In the genomic region with DNA sequence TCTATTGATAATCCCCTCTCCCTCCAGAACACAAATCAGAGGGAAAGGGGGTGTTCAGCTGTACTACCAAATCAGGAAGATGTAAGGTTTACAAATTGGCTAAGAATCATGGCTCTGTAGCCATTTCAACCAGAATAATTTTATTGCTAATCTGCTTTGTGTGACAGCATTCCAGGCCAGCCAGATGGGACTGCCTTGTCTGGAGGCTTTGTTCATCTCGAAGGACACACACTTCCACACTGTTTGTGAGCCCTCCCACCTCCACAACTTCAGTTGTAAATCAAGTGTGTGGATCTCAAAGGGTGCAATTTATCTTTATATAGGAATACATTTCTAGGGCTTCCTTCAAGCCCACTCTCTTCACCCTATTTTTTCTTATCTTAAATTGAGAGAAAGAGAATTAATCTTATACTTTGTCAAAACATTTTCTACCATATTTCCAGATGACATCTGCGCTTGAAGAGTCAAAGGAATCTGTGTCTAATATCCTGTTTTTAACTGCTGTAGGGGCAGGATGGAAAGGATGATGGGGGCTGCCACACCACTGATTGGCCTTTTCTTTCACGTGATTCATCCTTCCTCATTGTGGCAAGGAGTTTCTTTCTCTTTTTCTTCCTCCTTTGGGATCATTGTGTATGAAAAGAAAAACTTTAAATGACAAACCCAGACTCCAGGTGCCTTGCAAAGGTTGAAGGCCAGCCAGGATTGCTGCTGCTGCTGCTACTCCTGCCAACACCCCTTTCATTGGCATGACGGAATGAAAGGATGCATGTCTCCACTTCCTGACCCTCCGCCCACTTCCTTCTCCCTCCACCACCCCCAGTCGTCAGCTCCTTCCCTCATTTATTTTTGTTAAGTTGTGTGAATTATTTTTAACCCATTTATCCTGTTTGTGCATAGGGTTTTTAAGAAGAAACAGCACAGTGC, we compare ENCODE assay signal across 12 cellular contexts. TPM values are rescaled to one million over a fixed set of nuclear protein-coding genes. Genes with fewer than 3 reads are reported as not detected.
DNase-seq lines count a peak whose midpoint lies in the region; ATAC-seq and TF ChIP-seq lines count a peak whose summit lies in the region.
"Had no signal": no experiment of that assay in that cellular context is flagged by ENCODE, and none has a peak within 500 bp of the region (broad histone marks: within the 10 kb centered on the region; RNA-seq: fewer than 3 reads in every experiment).

No MANE protein-coding gene starts in this region.

- H3K36me3 ChIP-seq in heart left ventricle, result peaks cover 0 to 55% (median 9%) of the 10 kb centered on the region in 9 donors
- peaks cover 25% of the 10 kb centered on the region for H3K36me3 ChIP-seq in iPS-20b (ENCODE audit: insufficient read depth, low read depth, low read length)
- peaks cover 11% of the 10 kb centered on the region for H3K36me3 ChIP-seq in suprapubic skin

- H3K4me3 ChIP-seq in heart left ventricle (peak overlapping the region in 5 of 12 donors; percentile 3 to 44 (median 25)), iPS-20b (ENCODE audit: low read length) (peak overlapping the region; percentile 45; the same call in 1 of the 2 replicates), suprapubic skin (peak overlapping the region; percentile 10)

- ATAC-seq in heart left ventricle, result peak in 2 of 4 donors; percentile 45 to 76
- no peak for ATAC-seq in left ventricle myocardium superior
- ATAC-seq in WTC11, result peak; percentile 91
- no peak for ATAC-seq in GM19328 (IDR thresholded peaks at IDR 0.05; ENCODE audit: unreplicated experiment)
- no peak for ATAC-seq in GM18498 (IDR thresholded peaks at IDR 0.05; ENCODE audit: unreplicated experiment)

- TF ChIP-seq POLR2A in heart left ventricle (IDR thresholded peaks at IDR 0.05) (no peak), suprapubic skin (IDR thresholded peaks at IDR 0.05) (no peak)

- peak overlapping the region; percentile 96 for H3K27ac Mint-ChIP-seq in WTC11

- POLR2A ChIA-PET in WTC11 (lab: Charles Lee), result no interaction called here

- no peaks in the 10 kb centered on the region for H3K27me3 Mint-ChIP-seq in WTC11 (ENCODE audit: low read depth)

- DNase-seq in heart left ventricle (peak in 2 of 5 donors; percentile 34), left ventricle myocardium superior (no peak), WTC11 (ENCODE audit: low spot score) (no peak), suprapubic skin (ENCODE audit: low spot score in 2 of 2) (no peak), ACHN (no peak)
- DNase-seq: erythroblast, SHP77 had no signal

- H3K27ac ChIP-seq in heart left ventricle, result peak overlapping the region in 8 of 12 donors; percentile 0 to 71 (median 32)
- peak overlapping the region; percentile 87 for H3K27ac ChIP-seq in iPS-20b (ENCODE audit: low read length)
- peak overlapping the region; percentile 0 for H3K27ac ChIP-seq in suprapubic skin

- 43 to 46% (median 44%) methylated on average over 6 of the region's 6 CpGs for WGBS in heart left ventricle, 4 donors
- WGBS in suprapubic skin, result 28% methylated on average over 6 of the region's 6 CpGs

- no peak for TF ChIP-seq CTCF in heart left ventricle (IDR thresholded peaks at IDR 0.05)
- no peak for TF ChIP-seq CTCF in WTC11 (IDR thresholded peaks at IDR 0.05)
- no peak for TF ChIP-seq CTCF in suprapubic skin (IDR thresholded peaks at IDR 0.05)

- no peaks in the 10 kb centered on the region for H3K27me3 ChIP-seq in heart left ventricle
- H3K27me3 ChIP-seq in iPS-20b (ENCODE audit: insufficient read depth, low read length), result no peaks in the 10 kb centered on the region
- H3K27me3 ChIP-seq in suprapubic skin, result no peaks in the 10 kb centered on the region

- H3K9ac ChIP-seq in iPS-20b (ENCODE audit: low read depth, low read length), result peak overlapping the region; percentile 67; the same call in 1 of the 2 replicates

- no peak for TF ChIP-seq EP300 in suprapubic skin (IDR thresholded peaks at IDR 0.05)

- H3K4me1 Mint-ChIP-seq in WTC11, result peaks cover 47% of the 10 kb centered on the region

- in situ Hi-C loops in ACHN (cut with HindIII; ENCODE audit: low pct_ligation_motif_present, low pct_unique_long_range_greater_than_20kb, low sequenced_read_pairs), result no loop called here

- H3K9me3 ChIP-seq in heart left ventricle (no peaks in the 10 kb centered on the region), iPS-20b (ENCODE audit: insufficient read depth, low read depth, low read length) (peaks cover 2% of the 10 kb centered on the region), suprapubic skin (no peaks in the 10 kb centered on the region)

- CTCF ChIA-PET in WTC11 (lab: Charles Lee), result no interaction called here

- H3K4me1 ChIP-seq in heart left ventricle (peaks cover 0 to 19% (median 4%) of the 10 kb centered on the region in 12 donors), iPS-20b (ENCODE audit: insufficient read depth, low read length) (peaks cover 28% of the 10 kb centered on the region; the same call in 1 of the 2 replicates), suprapubic skin (peaks cover 36% of the 10 kb centered on the region)

- peak overlapping the region; percentile 56 for H3K4me3 Mint-ChIP-seq in WTC11

- intact Hi-C loops in heart left ventricle (cut with DNase I), result no loop called here
- intact Hi-C loops in left ventricle myocardium superior (cut with micrococcal nuclease), result no loop called here

- peaks cover 30% of the 10 kb centered on the region for H3K9me3 Mint-ChIP-seq in WTC11

- H3K36me3 Mint-ChIP-seq in WTC11, result peaks cover 47% of the 10 kb centered on the region

TF ChIP-seq in WTC11, 78 proteins besides CTCF, POLR2A, EP300 and RAD21 (continues in another document):
- peak; percentile 50 for TF ChIP-seq NFYB (CRISPR knock-in tag; conservative IDR thresholded peaks at IDR 0.05; ENCODE audit: low read depth)
- TF ChIP-seq ZNF423 (CRISPR knock-in tag; IDR thresholded peaks at IDR 0.05), result no peak
- TF ChIP-seq NR1H2 (CRISPR knock-in tag; IDR thresholded peaks at IDR 0.05), result no peak
- TF ChIP-seq MAX (CRISPR knock-in tag; IDR thresholded peaks at IDR 0.05), result peak; percentile 27; the same call in 1 of the 2 replicates
- no peak for TF ChIP-seq SMAD4 (CRISPR knock-in tag; IDR thresholded peaks at IDR 0.05)
- TF ChIP-seq SOX15 (CRISPR knock-in tag; IDR thresholded peaks at IDR 0.05), result no peak
- TF ChIP-seq NFATC4 (CRISPR knock-in tag; IDR thresholded peaks at IDR 0.05), result no peak
- TF ChIP-seq, protein P1, sequence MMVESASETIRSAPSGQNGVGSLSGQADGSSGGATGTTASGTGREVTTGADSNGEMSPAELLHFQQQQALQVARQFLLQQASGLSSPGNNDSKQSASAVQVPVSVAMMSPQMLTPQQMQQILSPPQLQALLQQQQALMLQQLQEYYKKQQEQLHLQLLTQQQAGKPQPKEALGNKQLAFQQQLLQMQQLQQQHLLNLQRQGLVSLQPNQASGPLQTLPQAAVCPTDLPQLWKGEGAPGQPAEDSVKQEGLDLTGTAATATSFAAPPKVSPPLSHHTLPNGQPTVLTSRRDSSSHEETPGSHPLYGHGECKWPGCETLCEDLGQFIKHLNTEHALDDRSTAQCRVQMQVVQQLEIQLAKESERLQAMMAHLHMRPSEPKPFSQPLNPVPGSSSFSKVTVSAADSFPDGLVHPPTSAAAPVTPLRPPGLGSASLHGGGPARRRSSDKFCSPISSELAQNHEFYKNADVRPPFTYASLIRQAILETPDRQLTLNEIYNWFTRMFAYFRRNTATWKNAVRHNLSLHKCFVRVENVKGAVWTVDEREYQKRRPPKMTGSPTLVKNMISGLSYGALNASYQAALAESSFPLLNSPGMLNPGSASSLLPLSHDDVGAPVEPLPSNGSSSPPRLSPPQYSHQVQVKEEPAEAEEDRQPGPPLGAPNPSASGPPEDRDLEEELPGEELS (CRISPR knock-in tag; IDR thresholded peaks at IDR 0.05), result no peak
- TF ChIP-seq JAZF1 (CRISPR knock-in tag; IDR thresholded peaks at IDR 0.05), result no peak
- TF ChIP-seq ATF1 (CRISPR knock-in tag; IDR thresholded peaks at IDR 0.05), result no peak
- TF ChIP-seq, protein P2, sequence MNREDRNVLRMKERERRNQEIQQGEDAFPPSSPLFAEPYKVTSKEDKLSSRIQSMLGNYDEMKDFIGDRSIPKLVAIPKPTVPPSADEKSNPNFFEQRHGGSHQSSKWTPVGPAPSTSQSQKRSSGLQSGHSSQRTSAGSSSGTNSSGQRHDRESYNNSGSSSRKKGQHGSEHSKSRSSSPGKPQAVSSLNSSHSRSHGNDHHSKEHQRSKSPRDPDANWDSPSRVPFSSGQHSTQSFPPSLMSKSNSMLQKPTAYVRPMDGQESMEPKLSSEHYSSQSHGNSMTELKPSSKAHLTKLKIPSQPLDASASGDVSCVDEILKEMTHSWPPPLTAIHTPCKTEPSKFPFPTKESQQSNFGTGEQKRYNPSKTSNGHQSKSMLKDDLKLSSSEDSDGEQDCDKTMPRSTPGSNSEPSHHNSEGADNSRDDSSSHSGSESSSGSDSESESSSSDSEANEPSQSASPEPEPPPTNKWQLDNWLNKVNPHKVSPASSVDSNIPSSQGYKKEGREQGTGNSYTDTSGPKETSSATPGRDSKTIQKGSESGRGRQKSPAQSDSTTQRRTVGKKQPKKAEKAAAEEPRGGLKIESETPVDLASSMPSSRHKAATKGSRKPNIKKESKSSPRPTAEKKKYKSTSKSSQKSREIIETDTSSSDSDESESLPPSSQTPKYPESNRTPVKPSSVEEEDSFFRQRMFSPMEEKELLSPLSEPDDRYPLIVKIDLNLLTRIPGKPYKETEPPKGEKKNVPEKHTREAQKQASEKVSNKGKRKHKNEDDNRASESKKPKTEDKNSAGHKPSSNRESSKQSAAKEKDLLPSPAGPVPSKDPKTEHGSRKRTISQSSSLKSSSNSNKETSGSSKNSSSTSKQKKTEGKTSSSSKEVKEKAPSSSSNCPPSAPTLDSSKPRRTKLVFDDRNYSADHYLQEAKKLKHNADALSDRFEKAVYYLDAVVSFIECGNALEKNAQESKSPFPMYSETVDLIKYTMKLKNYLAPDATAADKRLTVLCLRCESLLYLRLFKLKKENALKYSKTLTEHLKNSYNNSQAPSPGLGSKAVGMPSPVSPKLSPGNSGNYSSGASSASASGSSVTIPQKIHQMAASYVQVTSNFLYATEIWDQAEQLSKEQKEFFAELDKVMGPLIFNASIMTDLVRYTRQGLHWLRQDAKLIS (CRISPR knock-in tag; IDR thresholded peaks at IDR 0.05; ENCODE audit: borderline replicate concordance), result no peak
- no peak for TF ChIP-seq ESRRA (CRISPR knock-in tag; IDR thresholded peaks at IDR 0.05; ENCODE audit: borderline replicate concordance)

RNA-seq across cellular contexts. Expression of gene OIT3, which starts 6.7 kb away (rescaled TPM):
- total RNA-seq in heart left ventricle, result under 1 TPM in 4 of 9 donors, not detected in 5; 0.16 to 0.53 (median 0.32) TPM
- polyA plus RNA-seq in heart left ventricle, result not detected
- total RNA-seq in left ventricle myocardium superior, result not detected
- not detected in 3 replicates for total RNA-seq in WTC11 (2021)
- not detected for total RNA-seq in suprapubic skin
- total RNA-seq: M059J had no signal
- polyA plus RNA-seq: BJ had no signal

Comparison
In these comparisons a context has a peak if more than half of its experiments do, and no peak if none do; other contexts are left out.
1. H3K27ac ChIP-seq: peak in every context shown above with its lines; median percentile 87 in iPS-20b; 32 in heart left ventricle; 0 in suprapubic skin.